ENCODE assay signal across 24 cellular contexts in the genomic region with DNA sequence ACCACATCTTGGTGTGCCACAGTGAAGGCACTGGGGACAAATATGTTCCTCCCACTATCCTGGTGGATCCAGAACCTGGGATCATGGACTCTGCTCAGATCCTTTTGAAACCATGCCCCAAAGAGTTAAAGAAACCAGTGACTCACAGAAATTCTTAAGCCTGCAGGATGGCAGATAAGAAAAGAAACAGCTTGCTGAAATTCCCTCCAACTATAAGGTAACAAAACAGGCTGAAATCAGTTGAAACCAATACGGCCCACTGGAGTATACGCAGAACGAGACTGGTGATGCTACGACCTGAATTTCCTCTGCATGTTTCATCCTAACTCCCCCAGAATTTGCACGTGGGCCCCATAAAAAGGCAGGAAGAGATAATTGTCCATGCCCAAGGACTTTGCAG.
DNase-seq lines count a peak whose midpoint lies in the region; ATAC-seq, FAIRE-seq and TF ChIP-seq lines count a peak whose summit lies in the region.
"Had no signal": no experiment of that assay in that cellular context is flagged by ENCODE, and none has a peak within 500 bp of the region (broad histone marks: within the 10 kb centered on the region; RNA-seq: fewer than 3 reads in every experiment).

No MANE protein-coding gene starts in this region.

- DNase-seq in HS-27A (ENCODE audit: low read depth): peak; percentile 42
- DNase-seq in astrocyte of the spinal cord (ENCODE audit: low read depth, low spot score): peak; percentile 71
- peak; percentile 28 for DNase-seq in hepatocyte (ENCODE audit: low spot score)
- no peak for DNase-seq in foreskin fibroblast
- DNase-seq in GM19239 (ENCODE audit: insufficient read length, low spot score): no peak
- no peak for DNase-seq in hypothalamus (lab: John Stamatoyannopoulos, UW)
- DNase-seq: activated CD4-positive, alpha-beta T cell treated with anti-CD3 and anti-CD28 coated beads, Interleukin-2, amount 50 U/mL, for 48 hours; activated naive CD4-positive, alpha-beta T cell treated with anti-CD3 and anti-CD28 coated beads, Interleukin-2, amount 10 ng/mL, durations not matched to agents 7 days and 5 days; activated T-cell treated with anti-CD3 and anti-CD28 coated beads, Interleukin-2, amount 50 U/mL, for 4 hours; head of caudate nucleus; mammary epithelial cell; naive thymus-derived CD8-positive, alpha-beta T cell; NCI-H524 treated with DMSO at 0.1 percent for 48 hours; posterior cingulate gyrus; SIG-M5; small intestine; stimulated activated CD4-positive, alpha-beta T cell treated with anti-CD3 and anti-CD28 coated beads, Interleukin-4, amount 100 ng/mL, for 24 hours; T-helper 17 cell had no signal

- no peak for ATAC-seq in HG02938 (IDR thresholded peaks at IDR 0.05; ENCODE audit: unreplicated experiment)
- ATAC-seq: activated T-cell treated with anti-CD3 and anti-CD28 coated beads, Interleukin-2, amount 50 U/mL, for 4 hours; esophagus mucosa; naive thymus-derived CD8-positive, alpha-beta T cell; T-helper 17 cell had no signal

- 18% methylated on average over 5 of the region's 5 CpGs for WGBS in hepatocyte (ENCODE audit: low lambda C conversion rate, missing lambda C conversion rate)

- peak overlapping the region; percentile 60 for H3K4me2 ChIP-seq in hepatocyte

- no peak for FAIRE-seq in GM19239 (lab: Jason Lieb, UNC)
- FAIRE-seq: GM12891, islet of Langerhans, small intestine had no signal

- H3K4me3 ChIP-seq in astrocyte of the spinal cord (ENCODE audit: low read depth, low read length) (no peak overlapping the region), hepatocyte (no peak overlapping the region), foreskin fibroblast (ENCODE audit: low read depth in 1 of 2, low read length in 2 of 2) (no peak overlapping the region)
- H3K4me3 ChIP-seq: breast epithelium, vagina had no signal

- H4K20me1 ChIP-seq in hepatocyte (ENCODE audit: insufficient read depth, poor library complexity, severe bottlenecking): no peaks in the 10 kb centered on the region

- TF ChIP-seq CTCF in astrocyte of the spinal cord (IDR thresholded peaks at IDR 0.05; ENCODE audit: low read depth, low read length) (no peak), hepatocyte (IDR thresholded peaks at IDR 0.05; ENCODE audit: poor library complexity) (no peak), foreskin fibroblast (IDR thresholded peaks at IDR 0.05; ENCODE audit: low read depth, low read length) (no peak)

- no peak overlapping the region for H2AFZ ChIP-seq in hepatocyte

- H3K27ac ChIP-seq in hepatocyte: peak overlapping the region; percentile 55
- H3K27ac ChIP-seq: breast epithelium, vagina had no signal

- H3K27me3 ChIP-seq in hepatocyte: no peaks in the 10 kb centered on the region
- H3K27me3 ChIP-seq: breast epithelium, vagina had no signal

- no peaks in the 10 kb centered on the region for H3K36me3 ChIP-seq in hepatocyte (replicated peaks; ENCODE audit: insufficient read depth, low read depth)
- H3K36me3 ChIP-seq: breast epithelium, vagina had no signal

- peaks cover 7% of the 10 kb centered on the region for H3K4me1 ChIP-seq in hepatocyte (ENCODE audit: insufficient read depth)
- H3K4me1 ChIP-seq: breast epithelium, vagina had no signal

- H3K9me3 ChIP-seq in hepatocyte (ENCODE audit: low read depth): no peaks in the 10 kb centered on the region
- H3K9me3 ChIP-seq: breast epithelium, vagina had no signal

- in situ Hi-C loops in astrocyte of the spinal cord (cut with HindIII; ENCODE audit: low sequenced_read_pairs): no loop called here

- H3K79me2 ChIP-seq in hepatocyte: no peaks in the 10 kb centered on the region

- no peaks in the 10 kb centered on the region for H3K9me2 ChIP-seq in hepatocyte (replicated peaks; ENCODE audit: insufficient read depth)

Comparison
In these comparisons a context has a peak if more than half of its experiments do, and no peak if none do; other contexts are left out.
1. DNase-seq: peak in HS-27A (single experiment), astrocyte of the spinal cord (single experiment) and hepatocyte (single experiment); none in foreskin fibroblast (0 of 2), GM19239 (single experiment) and hypothalamus (0 of 51).